ENCODE assay signal across 11 cellular contexts in the genomic region with DNA sequence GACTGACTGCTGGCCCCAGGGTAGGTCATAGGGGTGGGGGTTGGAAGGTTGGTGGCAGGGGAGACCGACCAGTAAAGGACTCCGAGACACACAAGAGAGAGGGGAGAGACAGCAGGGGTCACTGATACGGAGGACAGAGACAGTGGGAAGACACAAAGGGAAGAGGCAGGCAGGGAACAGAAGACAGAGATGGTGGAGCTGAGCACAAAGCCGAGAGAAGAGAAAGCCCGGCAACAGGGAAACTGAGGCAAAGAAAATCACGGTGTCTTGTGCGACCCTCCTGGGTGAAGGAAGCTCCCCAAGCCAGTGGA. TPM values are rescaled to one million over a fixed set of nuclear protein-coding genes. Genes with fewer than 3 reads are reported as not detected.
DNase-seq lines count a peak whose midpoint lies in the region; ATAC-seq and TF ChIP-seq lines count a peak whose summit lies in the region.
"Had no signal": no experiment of that assay in that cellular context is flagged by ENCODE, and none has a peak within 500 bp of the region (broad histone marks: within the 10 kb centered on the region; RNA-seq: fewer than 3 reads in every experiment).

No MANE protein-coding gene starts in this region.

- ATAC-seq in heart left ventricle (no peak), Right ventricle myocardium inferior (no peak), upper lobe of right lung (no peak)

- H3K27me3 Mint-ChIP-seq in nephron (ENCODE audit: low read depth) = peaks cover 14% of the 10 kb centered on the region

- no peaks in the 10 kb centered on the region for H3K79me2 ChIP-seq in fibroblast of lung (ENCODE audit: control insufficient read depth, insufficient read depth, low read length)

- H3K4me3 Mint-ChIP-seq in nephron = peak overlapping the region; percentile 90 to 93 (median 92)

- H3K36me3 ChIP-seq in heart left ventricle (peaks cover 0 to 4% (median 0%) of the 10 kb centered on the region in 9 donors), fibroblast of lung (ENCODE audit: control insufficient read depth, insufficient read depth, low read length) (no peaks in the 10 kb centered on the region), upper lobe of right lung (no peaks in the 10 kb centered on the region)
- H3K36me3 ChIP-seq: WERI-Rb-1 had no signal

- H3K27ac Mint-ChIP-seq in nephron = peak overlapping the region; percentile 93 to 95 (median 94)

- peak overlapping the region; percentile 18 to 79 (median 59) for H3K4me3 ChIP-seq in heart left ventricle
- H3K4me3 ChIP-seq in fibroblast of lung (replicated peaks in 1 of 4; ENCODE audit: control extremely low read depth in 1 of 4, insufficient read depth in 1 of 4, low read depth in 3 of 4, low read length in 4 of 4) = peak overlapping the region; percentile 36 to 80 (median 68)
- H3K4me3 ChIP-seq in upper lobe of right lung = peak overlapping the region; percentile 49

- TF ChIP-seq POLR2A in heart left ventricle (IDR thresholded peaks at IDR 0.05) = no peak

- H3K27ac ChIP-seq in heart left ventricle = peak overlapping the region; percentile 59 to 93 (median 81)
- H3K27ac ChIP-seq in fibroblast of lung (ENCODE audit: insufficient read depth, low read length) = no peak overlapping the region
- peak overlapping the region; percentile 83 for H3K27ac ChIP-seq in upper lobe of right lung
- H3K27ac ChIP-seq: WERI-Rb-1 had no signal

- H3K4me2 ChIP-seq in fibroblast of lung (ENCODE audit: extremely low read depth, insufficient read depth, low read length) = peak overlapping the region; percentile 75

- H2AFZ ChIP-seq in fibroblast of lung (ENCODE audit: low read length) = no peak overlapping the region

- H4K20me1 ChIP-seq in fibroblast of lung (ENCODE audit: control insufficient read depth, extremely low read depth, insufficient read depth, low read length) = no peaks in the 10 kb centered on the region

- H3K9me3 ChIP-seq in heart left ventricle (no peaks in the 10 kb centered on the region), fibroblast of lung (ENCODE audit: control insufficient read depth, insufficient read depth, low read depth, low read length) (no peaks in the 10 kb centered on the region), upper lobe of right lung (no peaks in the 10 kb centered on the region)

- H3K27me3 ChIP-seq in heart left ventricle (peaks cover 0 to 23% (median 0%) of the 10 kb centered on the region in 9 donors), fibroblast of lung (ENCODE audit: control insufficient read depth, insufficient read depth, low read length) (peaks cover 9% of the 10 kb centered on the region), upper lobe of right lung (peaks cover 19% of the 10 kb centered on the region)

- H3K9ac ChIP-seq in fibroblast of lung (ENCODE audit: insufficient read depth, low read length) = peak overlapping the region; percentile 34

- WGBS in heart left ventricle, 4 donors = 22 to 35% (median 28%) methylated on average over 7 of the region's 7 CpGs

- no peaks in the 10 kb centered on the region for H3K9me3 Mint-ChIP-seq in nephron

- TF ChIP-seq CTCF in heart left ventricle (IDR thresholded peaks at IDR 0.05) (no peak), fibroblast of lung (conservative IDR thresholded peaks at IDR 0.05 in 1 of 2, IDR thresholded peaks at IDR 0.05 in 1 of 2; ENCODE audit: low read depth in 1 of 2, low read length in 2 of 2) (no peak), nephron (IDR thresholded peaks at IDR 0.05; ENCODE audit: unreplicated experiment in 3 of 3) (no peak), upper lobe of right lung (IDR thresholded peaks at IDR 0.05) (no peak)

- DNase-seq in heart left ventricle (no peak), Right ventricle myocardium inferior (ENCODE audit: missing footprints) (no peak), fibroblast of lung (ENCODE audit: low read depth in 2 of 2) (no peak), upper lobe of right lung (no peak), NCI-H1694 treated with DMSO at 0.1 percent for 48 hours (lab: John Stamatoyannopoulos, UW) (no peak), amniotic stem cell (lab: John Stamatoyannopoulos, UW) (no peak)
- no peak for DNase-seq in stimulated activated CD4-positive, alpha-beta T cell treated with anti-CD3 and anti-CD28 coated beads, Interleukin-4, amount 100 ng/mL, for 4 hours
- DNase-seq: activated naive CD4-positive, alpha-beta T cell; foreskin melanocyte; WERI-Rb-1 had no signal

- H3K36me3 Mint-ChIP-seq in nephron (ENCODE audit: low read depth) = peaks cover 15% of the 10 kb centered on the region

- H3K4me1 ChIP-seq in heart left ventricle (peaks cover 17 to 74% (median 46%) of the 10 kb centered on the region in 12 donors), fibroblast of lung (ENCODE audit: control insufficient read depth, extremely low read depth, insufficient read depth, low read length) (peaks cover 44% of the 10 kb centered on the region), upper lobe of right lung (peaks cover 17% of the 10 kb centered on the region)

- peaks cover 69% of the 10 kb centered on the region for H3K4me1 Mint-ChIP-seq in nephron

- intact Hi-C loops in heart left ventricle (cut with DNase I) = no loop called here
- intact Hi-C loops in Right ventricle myocardium inferior (cut with DNase I) = no loop called here
- intact Hi-C loops in upper lobe of right lung (cut with DNase I) = no loop called here

RNA-seq across cellular contexts. Expression of gene RASL12, which starts 0.5 kb away (rescaled TPM):
- total RNA-seq in heart left ventricle = 10 to 100 TPM in 7 of 9 donors, 1 to 10 TPM in 2; 8.3 to 35.0 (median 12.2) TPM
- 10 to 100 TPM; 13.3 to 13.7 TPM for polyA plus RNA-seq in heart left ventricle
- 23.3 TPM for total RNA-seq in Right ventricle myocardium inferior
- total RNA-seq in fibroblast of lung = 49.3 and 50.5 TPM in 2 replicates
- polyA plus RNA-seq in fibroblast of lung = 9.1 and 16.9 TPM in 2 replicates
- 11.0 and 20.3 TPM in 2 replicates for polyA plus RNA-seq in fibroblast of lung (2012)
- polyA minus RNA-seq in fibroblast of lung (ENCODE audit: low replicate concordance) = 22.5 and 40.8 TPM in 2 replicates
- 20.2 TPM for total RNA-seq in upper lobe of right lung

RNA-seq across cellular contexts. Expression of gene KBTBD13, which starts 9.3 kb away (rescaled TPM):
- total RNA-seq in heart left ventricle (10 to 100 TPM in 1 of 9 donors, 1 to 10 TPM in 8; 3.2 to 11.8 (median 4.2) TPM), Right ventricle myocardium inferior (8.4 TPM), fibroblast of lung (not detected in 2 replicates), upper lobe of right lung (not detected)
- polyA plus RNA-seq in heart left ventricle (1 to 10 TPM in 1 of 2 donors, under 1 TPM in 1; 0.78 to 9.0 TPM), fibroblast of lung (0.02 TPM in 1 of 2 replicates, not detected in the other)
- polyA plus RNA-seq in fibroblast of lung (2012) = not detected in 2 replicates
- not detected in 2 replicates for polyA minus RNA-seq in fibroblast of lung (ENCODE audit: low replicate concordance)

RNA-seq across cellular contexts. Expression of gene SLC51B, which starts 22.1 kb away (rescaled TPM):
- not detected for total RNA-seq in heart left ventricle
- under 1 TPM in 1 of 2 donors, not detected in 1; 0.08 TPM for polyA plus RNA-seq in heart left ventricle
- not detected for total RNA-seq in Right ventricle myocardium inferior
- 0.51 and 0.66 TPM in 2 replicates for total RNA-seq in fibroblast of lung
- polyA plus RNA-seq in fibroblast of lung = 0.98 and 1.2 TPM in 2 replicates
- 1.3 TPM in 2 replicates for polyA plus RNA-seq in fibroblast of lung (2012)
- not detected in 2 replicates for polyA minus RNA-seq in fibroblast of lung (ENCODE audit: low replicate concordance)
- total RNA-seq in upper lobe of right lung = 3.8 TPM

RNA-seq across cellular contexts. Expression of gene MTFMT, which starts 37.9 kb away (rescaled TPM):
- total RNA-seq in heart left ventricle (10 to 100 TPM; 14.3 to 41.0 (median 20.5) TPM), Right ventricle myocardium inferior (18.7 TPM), fibroblast of lung (17.0 and 17.5 TPM in 2 replicates), upper lobe of right lung (13.7 TPM)
- polyA plus RNA-seq in heart left ventricle (10 to 100 TPM in 1 of 2 donors, 1 to 10 TPM in 1; 6.0 to 14.4 TPM), fibroblast of lung (12.6 and 16.6 TPM in 2 replicates)
- polyA plus RNA-seq in fibroblast of lung (2012) = 11.3 and 11.8 TPM in 2 replicates
- polyA minus RNA-seq in fibroblast of lung (ENCODE audit: low replicate concordance) = 1.9 and 2.6 TPM in 2 replicates

RNA-seq across cellular contexts. Expression of gene UBAP1L, which starts 47.7 kb away (rescaled TPM):
- 1 to 10 TPM in 7 of 9 donors, under 1 TPM in 2; 0.93 to 2.2 (median 1.3) TPM for total RNA-seq in heart left ventricle
- polyA plus RNA-seq in heart left ventricle = 1 to 10 TPM in 1 of 2 donors, under 1 TPM in 1; 0.51 to 1.8 TPM
- 1.5 TPM for total RNA-seq in Right ventricle myocardium inferior
- total RNA-seq in fibroblast of lung = 0.99 and 1.0 TPM in 2 replicates
- polyA plus RNA-seq in fibroblast of lung = 0.18 and 0.33 TPM in 2 replicates
- polyA plus RNA-seq in fibroblast of lung (2012) = 0.13 and 0.30 TPM in 2 replicates
- polyA minus RNA-seq in fibroblast of lung (ENCODE audit: low replicate concordance) = 0.75 and 0.85 TPM in 2 replicates
- 4.9 TPM for total RNA-seq in upper lobe of right lung
